In genomic region chr3:74562528-74563190, GRCh38 we compare ENCODE assay signal across 1 cellular context.
TF ChIP-seq lines count a peak whose summit lies in the region.

No MANE protein-coding gene starts in this region.

TF ChIP-seq in IMR-90, 13 proteins besides CTCF, POLR2A, EP300 and RAD21 (continued from another document):
- TF ChIP-seq, protein P1, sequence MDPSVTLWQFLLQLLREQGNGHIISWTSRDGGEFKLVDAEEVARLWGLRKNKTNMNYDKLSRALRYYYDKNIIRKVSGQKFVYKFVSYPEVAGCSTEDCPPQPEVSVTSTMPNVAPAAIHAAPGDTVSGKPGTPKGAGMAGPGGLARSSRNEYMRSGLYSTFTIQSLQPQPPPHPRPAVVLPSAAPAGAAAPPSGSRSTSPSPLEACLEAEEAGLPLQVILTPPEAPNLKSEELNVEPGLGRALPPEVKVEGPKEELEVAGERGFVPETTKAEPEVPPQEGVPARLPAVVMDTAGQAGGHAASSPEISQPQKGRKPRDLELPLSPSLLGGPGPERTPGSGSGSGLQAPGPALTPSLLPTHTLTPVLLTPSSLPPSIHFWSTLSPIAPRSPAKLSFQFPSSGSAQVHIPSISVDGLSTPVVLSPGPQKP (IDR thresholded peaks at IDR 0.05; ENCODE audit: borderline replicate concordance, low read depth, low read length): no peak
- TF ChIP-seq NFE2L2 (IDR thresholded peaks at IDR 0.05; ENCODE audit: low read depth, low read length): no peak
- TF ChIP-seq CEBPB (IDR thresholded peaks at IDR 0.05; ENCODE audit: low read depth, low read length): no peak
- TF ChIP-seq SMC3 (IDR thresholded peaks at IDR 0.05; ENCODE audit: low read depth, low read length): no peak
- TF ChIP-seq MAFK (IDR thresholded peaks at IDR 0.05; ENCODE audit: low read depth, low read length): no peak
- no peak for TF ChIP-seq MAZ (IDR thresholded peaks at IDR 0.05; ENCODE audit: borderline replicate concordance, low read depth, low read length)
